ENCODE assay signal across 22 cellular contexts in genomic region chr3:127013196-127013595, GRCh38.
"Had no signal": no experiment of that assay in that cellular context is flagged by ENCODE, and none has a peak within 500 bp of the region (broad histone marks: within the 10 kb centered on the region; RNA-seq: fewer than 3 reads in every experiment).

No MANE protein-coding gene starts in this region.

- H3K4me1 ChIP-seq: lower lobe of right lung, psoas muscle, sigmoid colon, transverse colon, vagina had no signal

- H3K36me3 ChIP-seq: ovary had no signal

- H3K36me3 Mint-ChIP-seq: natural killer cell had no signal

- H3K4me3 ChIP-seq: esophagus muscularis mucosa, heart right ventricle, lower lobe of right lung, ovary, psoas muscle, sigmoid colon, transverse colon, vagina had no signal

- DNase-seq: effector CD8-positive, alpha-beta T cell; foreskin melanocyte; glutamatergic neuron; heart right ventricle; hippocampal formation; left colon; left ventricle myocardium superior; lower lobe of right lung; natural killer cell; occipital lobe; ovary; posterior cingulate gyrus; psoas muscle; right cardiac atrium; sigmoid colon; stimulated activated CD4-positive, alpha-beta T cell treated with anti-CD3 and anti-CD28 coated beads, Interleukin-2, amount 100 ng/mL, for 24 hours; stimulated activated CD4-positive, alpha-beta T cell treated with anti-CD3 and anti-CD28 coated beads, Interleukin-4, amount 100 ng/mL, for 24 hours; stimulated activated naive CD4-positive, alpha-beta T cell treated with Interleukin-2 at 50 U/mL for 16 hours; transverse colon had no signal

- H3K9me3 ChIP-seq: esophagus muscularis mucosa, heart right ventricle, lower lobe of right lung, ovary, psoas muscle, sigmoid colon, transverse colon, vagina had no signal

- H3K9me3 Mint-ChIP-seq: natural killer cell; stimulated activated effector memory CD8-positive, alpha-beta T cell treated with anti-CD3 and anti-CD28 coated beads, Interleukin-12 subunit alpha, Interleukin-12 subunit beta, amount 100 ng/mL, for 72 hours had no signal

- H3K4me3 Mint-ChIP-seq: natural killer cell; stimulated activated effector memory CD8-positive, alpha-beta T cell treated with anti-CD3 and anti-CD28 coated beads, Interleukin-12 subunit alpha, Interleukin-12 subunit beta, amount 100 ng/mL, for 72 hours had no signal

- H3K4me1 Mint-ChIP-seq: natural killer cell; stimulated activated effector memory CD8-positive, alpha-beta T cell treated with anti-CD3 and anti-CD28 coated beads, Interleukin-12 subunit alpha, Interleukin-12 subunit beta, amount 100 ng/mL, for 72 hours had no signal

- H3K27ac Mint-ChIP-seq: natural killer cell; stimulated activated effector memory CD8-positive, alpha-beta T cell treated with anti-CD3 and anti-CD28 coated beads, Interleukin-12 subunit alpha, Interleukin-12 subunit beta, amount 100 ng/mL, for 72 hours had no signal

- H3K27ac ChIP-seq: esophagus muscularis mucosa, heart right ventricle, lower lobe of right lung, ovary, psoas muscle, sigmoid colon, transverse colon, vagina had no signal

- ATAC-seq: heart right ventricle; left colon; left ventricle myocardium superior; lower lobe of right lung; natural killer cell; psoas muscle; right cardiac atrium; stimulated activated effector memory CD8-positive, alpha-beta T cell treated with anti-CD3 and anti-CD28 coated beads, Interleukin-12 subunit alpha, Interleukin-12 subunit beta, amount 100 ng/mL, for 72 hours had no signal

- H3K27me3 ChIP-seq: esophagus muscularis mucosa, heart right ventricle, ovary, sigmoid colon, transverse colon, vagina had no signal
